In genomic region chr10:50988792-50989191, GRCh38 we compare ENCODE assay signal across 10 cellular contexts.
DNase-seq lines count a peak whose midpoint lies in the region; ATAC-seq and TF ChIP-seq lines count a peak whose summit lies in the region.
"Had no signal": no experiment of that assay in that cellular context is flagged by ENCODE, and none has a peak within 500 bp of the region (broad histone marks: within the 10 kb centered on the region; RNA-seq: fewer than 3 reads in every experiment).

No MANE protein-coding gene starts in this region.

- no peak overlapping the region for H3K27ac Mint-ChIP-seq in stimulated activated naive CD8-positive, alpha-beta T cell treated with anti-CD3 and anti-CD28 coated beads, Interleukin-15, amount 100 ng/mL, for 72 hours
- no peak overlapping the region for H3K27ac Mint-ChIP-seq in natural killer cell treated with Interleukin-12 subunit alpha and Interleukin-12 subunit beta and Interleukin-15 and Interleukin-18, amount 100 ng/mL, for 72 hours

- TF ChIP-seq CTCF in heart right ventricle (IDR thresholded peaks at IDR 0.05) = peak in 8 of 9 donors; percentile 15 to 63 (median 46)
- peak in 2 of 3 experiments; percentile 15 to 16 for TF ChIP-seq CTCF in vagina (IDR thresholded peaks at IDR 0.05)

- no peak for ATAC-seq in heart right ventricle
- no peak for ATAC-seq in Right ventricle myocardium superior (ENCODE audit: poor library complexity)
- ATAC-seq in stimulated activated naive CD8-positive, alpha-beta T cell treated with anti-CD3 and anti-CD28 coated beads, Interleukin-15, amount 100 ng/mL, for 72 hours = no peak
- ATAC-seq in natural killer cell treated with Interleukin-12 subunit alpha and Interleukin-12 subunit beta and Interleukin-15 and Interleukin-18, amount 100 ng/mL, for 72 hours = no peak

- H3K4me1 Mint-ChIP-seq in stimulated activated naive CD8-positive, alpha-beta T cell treated with anti-CD3 and anti-CD28 coated beads, Interleukin-15, amount 100 ng/mL, for 72 hours = peaks cover 5% of the 10 kb centered on the region
- H3K4me1 Mint-ChIP-seq in natural killer cell treated with Interleukin-12 subunit alpha and Interleukin-12 subunit beta and Interleukin-15 and Interleukin-18, amount 100 ng/mL, for 72 hours (ENCODE audit: low read depth in 2 of 2) = peaks cover 0 to 4% of the 10 kb centered on the region in 2 donors
- H3K4me1 Mint-ChIP-seq: central memory CD8-positive, alpha-beta T cell had no signal

- H3K4me3 Mint-ChIP-seq in stimulated activated naive CD8-positive, alpha-beta T cell treated with anti-CD3 and anti-CD28 coated beads, Interleukin-15, amount 100 ng/mL, for 72 hours = no peak overlapping the region
- H3K4me3 Mint-ChIP-seq in natural killer cell treated with Interleukin-12 subunit alpha and Interleukin-12 subunit beta and Interleukin-15 and Interleukin-18, amount 100 ng/mL, for 72 hours = no peak overlapping the region
- H3K4me3 Mint-ChIP-seq: central memory CD8-positive, alpha-beta T cell had no signal

- H3K9me3 Mint-ChIP-seq in stimulated activated naive CD8-positive, alpha-beta T cell treated with anti-CD3 and anti-CD28 coated beads, Interleukin-15, amount 100 ng/mL, for 72 hours = no peaks in the 10 kb centered on the region
- H3K9me3 Mint-ChIP-seq in natural killer cell treated with Interleukin-12 subunit alpha and Interleukin-12 subunit beta and Interleukin-15 and Interleukin-18, amount 100 ng/mL, for 72 hours = no peaks in the 10 kb centered on the region
- H3K9me3 Mint-ChIP-seq: central memory CD8-positive, alpha-beta T cell had no signal

- H3K4me1 ChIP-seq in heart right ventricle (peaks cover 0 to 20% (median 6%) of the 10 kb centered on the region in 9 donors), vagina (peaks cover 15% of the 10 kb centered on the region)

- no peak for TF ChIP-seq POLR2A in vagina (IDR thresholded peaks at IDR 0.05)

- H3K27me3 Mint-ChIP-seq in stimulated activated naive CD8-positive, alpha-beta T cell treated with anti-CD3 and anti-CD28 coated beads, Interleukin-15, amount 100 ng/mL, for 72 hours = peaks cover 40% of the 10 kb centered on the region
- peaks cover 26 to 31% of the 10 kb centered on the region in 2 donors for H3K27me3 Mint-ChIP-seq in natural killer cell treated with Interleukin-12 subunit alpha and Interleukin-12 subunit beta and Interleukin-15 and Interleukin-18, amount 100 ng/mL, for 72 hours

- H3K9me3 ChIP-seq in heart right ventricle (no peaks in the 10 kb centered on the region), vagina (no peaks in the 10 kb centered on the region)
- H3K9me3 ChIP-seq: SJSA1 had no signal

- H3K27me3 ChIP-seq in heart right ventricle = peaks cover 0 to 39% (median 0%) of the 10 kb centered on the region in 7 donors
- no peaks in the 10 kb centered on the region for H3K27me3 ChIP-seq in vagina

- 19 to 24% methylated on average over 4 of the region's 4 CpGs for WGBS in heart right ventricle, 2 donors

- H3K4me3 ChIP-seq in heart right ventricle = peak overlapping the region in 7 of 10 donors; percentile 9 to 79 (median 71)
- H3K4me3 ChIP-seq in vagina = no peak overlapping the region
- H3K4me3 ChIP-seq: SJSA1 had no signal

- intact Hi-C loops in heart right ventricle (cut with DNase I) = loop anchor here in 1 of 10 donors (5.0 kb wide), 1 partner anchor 1499 kb away; no protein-coding TSS in a partner anchor
- intact Hi-C loops in Right ventricle myocardium superior (cut with DNase I) = no loop called here
- intact Hi-C loops in vagina (cut with DNase I) = no loop called here

- H3K27ac ChIP-seq in heart right ventricle = peak overlapping the region in 7 of 10 donors; percentile 5 to 94 (median 41)
- no peak overlapping the region for H3K27ac ChIP-seq in vagina
- H3K27ac ChIP-seq: SJSA1 had no signal

- no peaks in the 10 kb centered on the region for H3K36me3 ChIP-seq in heart right ventricle
- no peaks in the 10 kb centered on the region for H3K36me3 ChIP-seq in vagina
- H3K36me3 ChIP-seq: SJSA1 had no signal

- DNase-seq in heart right ventricle (no peak), Right ventricle myocardium superior (no peak), SW480 (ENCODE audit: low spot score) (peak; percentile 15), iPS-NIHi11 (ENCODE audit: low spot score) (peak; percentile 17), vagina (ENCODE audit: extremely low spot score in 2 of 2) (no peak), NCI-H2171 (lab: John Stamatoyannopoulos, UW) (no peak)
- DNase-seq in stimulated activated naive CD8-positive, alpha-beta T cell treated with anti-CD3 and anti-CD28 coated beads, Interleukin-15, amount 100 ng/mL, for 72 hours = no peak
- DNase-seq in natural killer cell treated with Interleukin-12 subunit alpha and Interleukin-12 subunit beta and Interleukin-15 and Interleukin-18, amount 100 ng/mL, for 72 hours (ENCODE audit: low spot score) = no peak

- no peaks in the 10 kb centered on the region for H3K36me3 Mint-ChIP-seq in natural killer cell treated with Interleukin-12 subunit alpha and Interleukin-12 subunit beta and Interleukin-15 and Interleukin-18, amount 100 ng/mL, for 72 hours

Comparison
In these comparisons a context has a peak if more than half of its experiments do, and no peak if none do; other contexts are left out.
1. DNase-seq: peak in SW480 (single experiment) and iPS-NIHi11 (single experiment); none in heart right ventricle (0 of 2), Right ventricle myocardium superior (single experiment), vagina (0 of 2), stimulated activated naive CD8-positive, alpha-beta T cell treated with anti-CD3 and anti-CD28 coated beads, Interleukin-15, amount 100 ng/mL, for 72 hours (0 of 2), NCI-H2171 (single experiment) and natural killer cell treated with Interleukin-12 subunit alpha and Interleukin-12 subunit beta and Interleukin-15 and Interleukin-18, amount 100 ng/mL, for 72 hours (single experiment).
2. H3K4me3 ChIP-seq: peak in heart right ventricle (7 of 10); none in vagina (0 of 2).